Comparison of ENCODE assay signal across 30 cellular contexts in the genomic region with DNA sequence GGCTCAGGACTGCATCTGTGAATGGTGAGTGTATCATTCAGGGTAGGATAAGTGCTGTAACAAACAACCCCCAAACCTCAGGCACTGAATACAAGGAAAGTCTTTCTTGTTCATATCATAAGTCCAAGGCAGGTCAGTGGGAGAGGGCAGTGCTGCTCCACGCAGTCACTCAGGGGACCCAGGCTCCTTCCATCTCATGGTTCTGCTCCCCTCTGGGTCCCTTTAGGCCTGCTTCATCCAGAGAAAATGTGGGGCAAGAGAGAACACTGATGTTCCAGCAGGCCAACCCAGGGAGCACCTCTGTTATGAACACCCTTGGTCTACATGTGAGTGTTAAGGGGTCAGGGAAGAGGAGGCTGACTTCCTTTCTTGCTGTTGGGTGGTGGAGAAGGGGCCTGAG.
"Had no signal": no experiment of that assay in that cellular context is flagged by ENCODE, and none has a peak within 500 bp of the region (broad histone marks: within the 10 kb centered on the region; RNA-seq: fewer than 3 reads in every experiment).

No MANE protein-coding gene starts in this region.

- H3K9ac ChIP-seq: parathyroid adenoma had no signal

- H3K9me3 Mint-ChIP-seq: immature natural killer cell; mesothelial cell of epicardium; nephron; neural crest cell; stimulated activated memory B cell treated with anti-CD40 and anti-IgM and Interleukin-4, amounts not matched to agents 10 μg/mL and 1 μg/mL and 100 μg/mL, for 72 hours; stimulated activated naive CD8-positive, alpha-beta T cell treated with anti-CD3 and anti-CD28 coated beads, Interleukin-15, amount 100 ng/mL, for 72 hours had no signal

- H3K36me3 Mint-ChIP-seq: immature natural killer cell; mesothelial cell of epicardium; naive B cell; stimulated activated memory B cell treated with anti-CD40 and anti-IgM and Interleukin-4, amounts not matched to agents 10 μg/mL and 1 μg/mL and 100 μg/mL, for 72 hours; type B pancreatic cell had no signal

- H3K4me3 ChIP-seq: heart left ventricle, left lung, lower lobe of right lung, smooth muscle cell, tibial nerve, uterus had no signal

- H3K27me3 ChIP-seq: tibial nerve, uterus had no signal

- ATAC-seq: heart left ventricle; left colon; left lung; right cardiac atrium; stimulated activated memory B cell treated with anti-CD40 and anti-IgM and Interleukin-4, amounts not matched to agents 10 μg/mL and 1 μg/mL and 100 μg/mL, for 72 hours; stimulated activated naive CD8-positive, alpha-beta T cell treated with anti-CD3 and anti-CD28 coated beads, Interleukin-15, amount 100 ng/mL, for 72 hours had no signal

- H3K27ac Mint-ChIP-seq: immature natural killer cell; mesothelial cell of epicardium; naive B cell; nephron; progenitor cell of endocrine pancreas; stimulated activated memory B cell treated with anti-CD40 and anti-IgM and Interleukin-4, amounts not matched to agents 10 μg/mL and 1 μg/mL and 100 μg/mL, for 72 hours; stimulated activated naive CD8-positive, alpha-beta T cell treated with anti-CD3 and anti-CD28 coated beads, Interleukin-15, amount 100 ng/mL, for 72 hours; type B pancreatic cell had no signal

- DNase-seq: heart left ventricle; hypothalamus; immature natural killer cell; kidney; left colon; left lung; lower lobe of right lung; mammary epithelial cell; mesenchymal stem cell; naive B cell; occipital lobe; right cardiac atrium; stimulated activated CD4-positive, alpha-beta T cell treated with anti-CD3 and anti-CD28 coated beads, Interleukin-1b, Interleukin-23, amount 100 ng/mL, for 48 hours; stimulated activated CD4-positive, alpha-beta T cell treated with anti-CD3 and anti-CD28 coated beads, Interleukin-2, amount 100 ng/mL, for 48 hours; stimulated activated CD4-positive, alpha-beta T cell treated with anti-CD3 and anti-CD28 coated beads, Interleukin-4, amount 100 ng/mL, for 4 hours; stimulated activated CD8-positive, alpha-beta memory T cell treated with anti-CD3 and anti-CD28 coated beads, Interleukin-4, amount 100 ng/mL, for 48 hours; stimulated activated naive CD4-positive, alpha-beta T cell treated with Interleukin-2 at 50 U/mL for 16 hours; stimulated activated naive CD8-positive, alpha-beta T cell treated with anti-CD3 and anti-CD28 coated beads, Interleukin-15, amount 100 ng/mL, for 72 hours; substantia nigra; uterus had no signal

- H3K4me1 Mint-ChIP-seq: immature natural killer cell; naive B cell; stimulated activated memory B cell treated with anti-CD40 and anti-IgM and Interleukin-4, amounts not matched to agents 10 μg/mL and 1 μg/mL and 100 μg/mL, for 72 hours; stimulated activated naive CD8-positive, alpha-beta T cell treated with anti-CD3 and anti-CD28 coated beads, Interleukin-15, amount 100 ng/mL, for 72 hours had no signal

- H3K9me3 ChIP-seq: heart left ventricle, left lung, lower lobe of right lung, neutrophil, uterus had no signal

- H3K4me3 Mint-ChIP-seq: immature natural killer cell; mesothelial cell of epicardium; naive B cell; nephron; neural crest cell; stimulated activated memory B cell treated with anti-CD40 and anti-IgM and Interleukin-4, amounts not matched to agents 10 μg/mL and 1 μg/mL and 100 μg/mL, for 72 hours; stimulated activated naive CD8-positive, alpha-beta T cell treated with anti-CD3 and anti-CD28 coated beads, Interleukin-15, amount 100 ng/mL, for 72 hours; type B pancreatic cell had no signal

- H3K27ac ChIP-seq: heart left ventricle, left lung, lower lobe of right lung, neutrophil, parathyroid adenoma, tibial nerve, uterus had no signal

- H3K36me3 ChIP-seq: heart left ventricle, left lung, lower lobe of right lung, neutrophil, tibial nerve, uterus had no signal

- H3K4me1 ChIP-seq: heart left ventricle, left lung, lower lobe of right lung, parathyroid adenoma, tibial nerve, uterus had no signal
